18 cellular contexts compared by ENCODE assay signal in the genomic region with DNA sequence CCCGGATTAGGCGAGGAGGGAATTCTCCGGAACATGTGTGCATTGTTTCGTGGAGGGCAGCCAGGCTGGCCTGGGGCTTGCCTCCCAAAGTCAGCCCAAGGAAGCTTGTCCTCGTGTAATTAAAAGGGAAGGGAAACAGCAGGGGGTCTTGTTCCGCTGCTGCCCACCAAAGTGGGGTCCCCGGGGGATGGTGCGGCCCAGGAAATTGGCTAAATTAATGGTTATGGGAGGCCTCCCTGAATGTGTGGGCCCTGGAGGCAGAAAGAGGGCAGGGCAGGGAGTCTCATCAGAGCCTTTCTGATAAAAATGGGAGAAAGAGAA.
"Had no signal": no experiment of that assay in that cellular context is flagged by ENCODE, and none has a peak within 500 bp of the region (broad histone marks: within the 10 kb centered on the region; RNA-seq: fewer than 3 reads in every experiment).

No MANE protein-coding gene starts in this region.

- ATAC-seq: left colon; naive thymus-derived CD4-positive, alpha-beta T cell had no signal

- H3K4me1 ChIP-seq: transverse colon had no signal

- H3K4me2 ChIP-seq: smooth muscle cell had no signal

- H3K27me3 ChIP-seq: brain microvascular endothelial cell, transverse colon had no signal

- H3K36me3 ChIP-seq: brain microvascular endothelial cell, transverse colon had no signal

- H3K27ac Mint-ChIP-seq: activated CD4-positive, alpha-beta T cell treated with anti-CD3 and anti-CD28 coated beads, Interleukin-2, amount 10 ng/mL, durations not matched to agents 7 days and 5 days; activated naive CD8-positive, alpha-beta T cell treated with anti-CD3 and anti-CD28 coated beads, Interleukin-2, amount 10 ng/mL, durations not matched to agents 7 days and 5 days; activated T-helper 1 cell treated with anti-CD3 and anti-CD28 coated beads, Interleukin-12 subunit alpha, Interleukin-12 subunit beta, Interleukin-2, Interleukin-4 antibody, amounts not matched to agents 30 ng/mL and 10 ng/mL and 1 ng/mL, durations not matched to agents 14 hours and 24 hours and 36 hours; naive thymus-derived CD4-positive, alpha-beta T cell had no signal

- H3K27ac ChIP-seq: brain microvascular endothelial cell, coronary artery, transverse colon had no signal

- H3K4me1 Mint-ChIP-seq: central memory CD8-positive, alpha-beta T cell had no signal

- H3K27me3 Mint-ChIP-seq: activated CD4-positive, alpha-beta T cell treated with anti-CD3 and anti-CD28 coated beads, Interleukin-2, amount 10 ng/mL, durations not matched to agents 7 days and 5 days; activated naive CD8-positive, alpha-beta T cell treated with anti-CD3 and anti-CD28 coated beads, Interleukin-2, amount 10 ng/mL, durations not matched to agents 7 days and 5 days; central memory CD8-positive, alpha-beta T cell had no signal

- DNase-seq: activated CD4-positive, alpha-beta T cell treated with anti-CD3 and anti-CD28 coated beads, Interleukin-2, amount 10 ng/mL, durations not matched to agents 7 days and 5 days; activated CD8-positive, alpha-beta memory T cell treated with anti-CD3 and anti-CD28 coated beads, Interleukin-2, amount 50 U/mL, for 48 hours; activated naive CD4-positive, alpha-beta T cell; activated naive CD8-positive, alpha-beta T cell treated with anti-CD3 and anti-CD28 coated beads, Interleukin-2, amount 10 ng/mL, durations not matched to agents 7 days and 5 days; brain microvascular endothelial cell; effector CD8-positive, alpha-beta T cell; left colon; naive thymus-derived CD4-positive, alpha-beta T cell; right cardiac atrium; stimulated activated CD4-positive, alpha-beta T cell treated with anti-CD3 and anti-CD28 coated beads, Interleukin-4, amount 100 ng/mL, for 4 hours; stimulated activated CD8-positive, alpha-beta memory T cell treated with anti-CD3 and anti-CD28 coated beads, Interleukin-4, amount 100 ng/mL, for 48 hours; stimulated activated naive CD4-positive, alpha-beta T cell treated with Interleukin-2 at 50 U/mL for 16 hours; SW 1271; transverse colon had no signal

- H3K4me3 Mint-ChIP-seq: activated CD4-positive, alpha-beta T cell treated with anti-CD3 and anti-CD28 coated beads, Interleukin-2, amount 10 ng/mL, durations not matched to agents 7 days and 5 days; activated naive CD8-positive, alpha-beta T cell treated with anti-CD3 and anti-CD28 coated beads, Interleukin-2, amount 10 ng/mL, durations not matched to agents 7 days and 5 days; activated T-helper 1 cell treated with anti-CD3 and anti-CD28 coated beads, Interleukin-12 subunit alpha, Interleukin-12 subunit beta, Interleukin-2, Interleukin-4 antibody, amounts not matched to agents 30 ng/mL and 10 ng/mL and 1 ng/mL, durations not matched to agents 14 hours and 24 hours and 36 hours; central memory CD8-positive, alpha-beta T cell; naive thymus-derived CD4-positive, alpha-beta T cell had no signal

- H3K4me3 ChIP-seq: coronary artery, smooth muscle cell, transverse colon had no signal
